2 cellular contexts compared by ENCODE assay signal in genomic region chr3:143092191-143092590, GRCh38.
TF ChIP-seq lines count a peak whose summit lies in the region.

No MANE protein-coding gene starts in this region.

TF ChIP-seq in HepG2, 621 proteins besides CTCF, POLR2A, EP300 and RAD21:
- TF ChIP-seq ZNF629 (CRISPR knock-in tag; conservative IDR thresholded peaks at IDR 0.05): peak; percentile 46; the same call in 1 of the 2 replicates
- TF ChIP-seq, protein P1, sequence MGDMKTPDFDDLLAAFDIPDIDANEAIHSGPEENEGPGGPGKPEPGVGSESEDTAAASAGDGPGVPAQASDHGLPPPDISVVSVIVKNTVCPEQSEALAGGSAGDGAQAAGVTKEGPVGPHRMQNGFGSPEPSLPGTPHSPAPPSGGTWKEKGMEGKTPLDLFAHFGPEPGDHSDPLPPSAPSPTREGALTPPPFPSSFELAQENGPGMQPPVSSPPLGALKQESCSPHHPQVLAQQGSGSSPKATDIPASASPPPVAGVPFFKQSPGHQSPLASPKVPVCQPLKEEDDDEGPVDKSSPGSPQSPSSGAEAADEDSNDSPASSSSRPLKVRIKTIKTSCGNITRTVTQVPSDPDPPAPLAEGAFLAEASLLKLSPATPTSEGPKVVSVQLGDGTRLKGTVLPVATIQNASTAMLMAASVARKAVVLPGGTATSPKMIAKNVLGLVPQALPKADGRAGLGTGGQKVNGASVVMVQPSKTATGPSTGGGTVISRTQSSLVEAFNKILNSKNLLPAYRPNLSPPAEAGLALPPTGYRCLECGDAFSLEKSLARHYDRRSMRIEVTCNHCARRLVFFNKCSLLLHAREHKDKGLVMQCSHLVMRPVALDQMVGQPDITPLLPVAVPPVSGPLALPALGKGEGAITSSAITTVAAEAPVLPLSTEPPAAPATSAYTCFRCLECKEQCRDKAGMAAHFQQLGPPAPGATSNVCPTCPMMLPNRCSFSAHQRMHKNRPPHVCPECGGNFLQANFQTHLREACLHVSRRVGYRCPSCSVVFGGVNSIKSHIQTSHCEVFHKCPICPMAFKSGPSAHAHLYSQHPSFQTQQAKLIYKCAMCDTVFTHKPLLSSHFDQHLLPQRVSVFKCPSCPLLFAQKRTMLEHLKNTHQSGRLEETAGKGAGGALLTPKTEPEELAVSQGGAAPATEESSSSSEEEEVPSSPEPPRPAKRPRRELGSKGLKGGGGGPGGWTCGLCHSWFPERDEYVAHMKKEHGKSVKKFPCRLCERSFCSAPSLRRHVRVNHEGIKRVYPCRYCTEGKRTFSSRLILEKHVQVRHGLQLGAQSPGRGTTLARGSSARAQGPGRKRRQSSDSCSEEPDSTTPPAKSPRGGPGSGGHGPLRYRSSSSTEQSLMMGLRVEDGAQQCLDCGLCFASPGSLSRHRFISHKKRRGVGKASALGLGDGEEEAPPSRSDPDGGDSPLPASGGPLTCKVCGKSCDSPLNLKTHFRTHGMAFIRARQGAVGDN (CRISPR knock-in tag; IDR thresholded peaks at IDR 0.05): no peak

TF ChIP-seq in K562, 482 proteins besides CTCF, POLR2A, EP300 and RAD21 (continues in another document):
- TF ChIP-seq ESRRA (IDR thresholded peaks at IDR 0.05; ENCODE audit: borderline replicate concordance, low read depth) (peak; percentile 97), SMARCA5 (IDR thresholded peaks at IDR 0.05) (peak; percentile 84; the same call in 1 of the 2 replicates), TRIM24 (IDR thresholded peaks at IDR 0.05) (peak; percentile 70 to 80; a peak in 3 of 4 replicates), NKRF (IDR thresholded peaks at IDR 0.05; ENCODE audit: borderline replicate concordance) (0 out of 2 replicates have a peak, but pooled peaks have one; percentile 42), CBX1 (IDR thresholded peaks at IDR 0.05; ENCODE audit: low read depth) (peak; percentile 61; the same call in 1 of the 2 replicates), NFE2 (IDR thresholded peaks at IDR 0.05; ENCODE audit: low read depth) (peak; percentile 23; the same call in 1 of the 2 replicates), HNRNPK (IDR thresholded peaks at IDR 0.05; ENCODE audit: low read depth, low read length, poor library complexity, severe bottlenecking) (no peak), MTA2 (IDR thresholded peaks at IDR 0.05; ENCODE audit: low read depth) (peak; percentile 49; the same call in 1 of the 2 replicates), TAL1 (IDR thresholded peaks at IDR 0.05) (peak; percentile 67), STAT5A (IDR thresholded peaks at IDR 0.05; ENCODE audit: borderline replicate concordance, low read length) (0 out of 2 replicates have a peak, but pooled peaks have one; percentile 12), RCOR1 (IDR thresholded peaks at IDR 0.05; ENCODE audit: borderline replicate concordance in 1 of 2, low read depth in 2 of 2, low read length in 2 of 2) (peak; percentile 15 to 72; a peak in 2 of 4 replicates), FOXM1 (IDR thresholded peaks at IDR 0.05; ENCODE audit: low read depth) (peak; percentile 45; the same call in 1 of the 2 replicates), FOXM1 (CRISPR knock-in tag; IDR thresholded peaks at IDR 0.05; ENCODE audit: low read depth) (no peak), SMARCA4 (IDR thresholded peaks at IDR 0.05) (peak; percentile 67), KDM1A (IDR thresholded peaks at IDR 0.05) (peak; percentile 94 to 96), CTBP1 (IDR thresholded peaks at IDR 0.05; ENCODE audit: borderline replicate concordance) (no peak), HDGF (IDR thresholded peaks at IDR 0.05) (peak; percentile 93), ADNP (tag; IDR thresholded peaks at IDR 0.05) (peak; percentile 90), TCF7L2 (IDR thresholded peaks at IDR 0.05; ENCODE audit: low read depth, low read length) (no peak), HDAC1 (IDR thresholded peaks at IDR 0.05) (peak; percentile 71 to 73; a peak in 3 of 4 replicates), ZBTB5 (IDR thresholded peaks at IDR 0.05) (no peak), ARID4B (CRISPR knock-in tag; IDR thresholded peaks at IDR 0.05) (no peak), NCOR1 (IDR thresholded peaks at IDR 0.05) (peak; percentile 68), DPF2 (IDR thresholded peaks at IDR 0.05) (peak; percentile 72), CBFA2T2 (conservative IDR thresholded peaks at IDR 0.05) (peak; percentile 80), DDX20 (tag; IDR thresholded peaks at IDR 0.05; ENCODE audit: low read depth) (no peak), HDAC2 (IDR thresholded peaks at IDR 0.05) (peak; percentile 92), CBX3 (IDR thresholded peaks at IDR 0.05; ENCODE audit: borderline replicate concordance in 1 of 2, low read length in 2 of 2) (peak in 1 of 2 experiments; percentile 46; a peak in 1 of 3 replicates), ZBTB49 (CRISPR knock-in tag; IDR thresholded peaks at IDR 0.05; ENCODE audit: borderline replicate concordance) (no peak), RNF219 (CRISPR knock-in tag; IDR thresholded peaks at IDR 0.05) (no peak), BCOR (IDR thresholded peaks at IDR 0.05) (peak; percentile 99), RBM25 (IDR thresholded peaks at IDR 0.05; ENCODE audit: low read depth, low read length, severe bottlenecking) (peak; percentile 95), DMBX1 (CRISPR knock-in tag; IDR thresholded peaks at IDR 0.05; ENCODE audit: borderline replicate concordance) (no peak), CC2D1A (IDR thresholded peaks at IDR 0.05) (peak; percentile 52; the same call in 1 of the 2 replicates), PTBP1 (IDR thresholded peaks at IDR 0.05; ENCODE audit: low read depth, low read length) (0 out of 2 replicates have a peak, but pooled peaks have one; percentile 52), GABPA (tag; conservative IDR thresholded peaks at IDR 0.05; ENCODE audit: low read depth) (no peak)
- TF ChIP-seq, protein P2, sequence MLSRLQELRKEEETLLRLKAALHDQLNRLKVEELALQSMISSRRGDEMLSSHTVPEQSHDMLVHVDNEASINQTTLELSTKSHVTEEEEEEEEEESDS (CRISPR knock-in tag; IDR thresholded peaks at IDR 0.05): no peak
- TF ChIP-seq, protein P3, sequence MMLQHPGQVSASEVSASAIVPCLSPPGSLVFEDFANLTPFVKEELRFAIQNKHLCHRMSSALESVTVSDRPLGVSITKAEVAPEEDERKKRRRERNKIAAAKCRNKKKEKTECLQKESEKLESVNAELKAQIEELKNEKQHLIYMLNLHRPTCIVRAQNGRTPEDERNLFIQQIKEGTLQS (IDR thresholded peaks at IDR 0.05): 0 out of 2 replicates have a peak, but pooled peaks have one; percentile 7
- TF ChIP-seq, protein P3 (CRISPR knock-in tag; conservative IDR thresholded peaks at IDR 0.05): no peak
- TF ChIP-seq, protein P4, sequence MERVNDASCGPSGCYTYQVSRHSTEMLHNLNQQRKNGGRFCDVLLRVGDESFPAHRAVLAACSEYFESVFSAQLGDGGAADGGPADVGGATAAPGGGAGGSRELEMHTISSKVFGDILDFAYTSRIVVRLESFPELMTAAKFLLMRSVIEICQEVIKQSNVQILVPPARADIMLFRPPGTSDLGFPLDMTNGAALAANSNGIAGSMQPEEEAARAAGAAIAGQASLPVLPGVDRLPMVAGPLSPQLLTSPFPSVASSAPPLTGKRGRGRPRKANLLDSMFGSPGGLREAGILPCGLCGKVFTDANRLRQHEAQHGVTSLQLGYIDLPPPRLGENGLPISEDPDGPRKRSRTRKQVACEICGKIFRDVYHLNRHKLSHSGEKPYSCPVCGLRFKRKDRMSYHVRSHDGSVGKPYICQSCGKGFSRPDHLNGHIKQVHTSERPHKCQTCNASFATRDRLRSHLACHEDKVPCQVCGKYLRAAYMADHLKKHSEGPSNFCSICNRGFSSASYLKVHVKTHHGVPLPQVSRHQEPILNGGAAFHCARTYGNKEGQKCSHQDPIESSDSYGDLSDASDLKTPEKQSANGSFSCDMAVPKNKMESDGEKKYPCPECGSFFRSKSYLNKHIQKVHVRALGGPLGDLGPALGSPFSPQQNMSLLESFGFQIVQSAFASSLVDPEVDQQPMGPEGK (CRISPR knock-in tag; IDR thresholded peaks at IDR 0.05; ENCODE audit: borderline replicate concordance): no peak
